13 cellular contexts compared by ENCODE assay signal in genomic region chr5:145661737-145662530, GRCh38.
DNase-seq lines count a peak whose midpoint lies in the region; ATAC-seq and TF ChIP-seq lines count a peak whose summit lies in the region.
"Had no signal": no experiment of that assay in that cellular context is flagged by ENCODE, and none has a peak within 500 bp of the region (broad histone marks: within the 10 kb centered on the region; RNA-seq: fewer than 3 reads in every experiment).

No MANE protein-coding gene starts in this region.

- H3K9me3 ChIP-seq in GM23248 (ENCODE audit: low read depth) = no peaks in the 10 kb centered on the region
- no peaks in the 10 kb centered on the region for H3K9me3 ChIP-seq in fibroblast of lung (ENCODE audit: control insufficient read depth, insufficient read depth, low read depth, low read length)
- no peaks in the 10 kb centered on the region for H3K9me3 ChIP-seq in osteoblast (ENCODE audit: low read depth, low read length)
- H3K9me3 ChIP-seq: BE2C had no signal

- H3K36me3 ChIP-seq in GM23248 (ENCODE audit: low read depth) (no peaks in the 10 kb centered on the region), fibroblast of lung (ENCODE audit: control insufficient read depth, insufficient read depth, low read length) (no peaks in the 10 kb centered on the region), osteoblast (ENCODE audit: insufficient read depth, low read length) (no peaks in the 10 kb centered on the region)
- H3K36me3 ChIP-seq: BE2C had no signal

- H3K27me3 ChIP-seq in GM23248 (replicated peaks; ENCODE audit: insufficient read depth) = no peaks in the 10 kb centered on the region
- H3K27me3 ChIP-seq in fibroblast of lung (ENCODE audit: control insufficient read depth, insufficient read depth, low read length) = no peaks in the 10 kb centered on the region
- no peaks in the 10 kb centered on the region for H3K27me3 ChIP-seq in osteoblast (ENCODE audit: insufficient read depth, low read length)
- H3K27me3 ChIP-seq: BE2C had no signal

- H2AFZ ChIP-seq in GM23248 = no peak overlapping the region
- H2AFZ ChIP-seq in fibroblast of lung (ENCODE audit: low read length) = no peak overlapping the region
- no peak overlapping the region for H2AFZ ChIP-seq in osteoblast (ENCODE audit: low read length)

- H3K27ac ChIP-seq in GM23248 = no peak overlapping the region
- H3K27ac ChIP-seq in fibroblast of lung (ENCODE audit: insufficient read depth, low read length) = no peak overlapping the region
- no peak overlapping the region for H3K27ac ChIP-seq in osteoblast (ENCODE audit: low read depth, low read length)
- H3K27ac ChIP-seq: C4-2B had no signal

- H3K4me2 ChIP-seq in GM23248 (ENCODE audit: unreplicated experiment) (peak overlapping the region; percentile 18), fibroblast of lung (ENCODE audit: extremely low read depth, insufficient read depth, low read length) (no peak overlapping the region), osteoblast (ENCODE audit: insufficient read depth, low read length) (no peak overlapping the region)

- H3K79me2 ChIP-seq in GM23248 (ENCODE audit: insufficient read depth) = no peaks in the 10 kb centered on the region
- no peaks in the 10 kb centered on the region for H3K79me2 ChIP-seq in fibroblast of lung (ENCODE audit: control insufficient read depth, insufficient read depth, low read length)
- H3K79me2 ChIP-seq in osteoblast (ENCODE audit: insufficient read depth, low read length) = no peaks in the 10 kb centered on the region

- no peak for TF ChIP-seq CTCF in fibroblast of lung (conservative IDR thresholded peaks at IDR 0.05 in 1 of 2, IDR thresholded peaks at IDR 0.05 in 1 of 2; ENCODE audit: low read depth in 1 of 2, low read length in 2 of 2)
- no peak for TF ChIP-seq CTCF in osteoblast (IDR thresholded peaks at IDR 0.05; ENCODE audit: extremely low read depth, low read depth, low read length)

- peaks cover 14% of the 10 kb centered on the region for H3K4me1 ChIP-seq in GM23248 (ENCODE audit: insufficient read depth)
- no peaks in the 10 kb centered on the region for H3K4me1 ChIP-seq in fibroblast of lung (ENCODE audit: control insufficient read depth, extremely low read depth, insufficient read depth, low read length)
- no peaks in the 10 kb centered on the region for H3K4me1 ChIP-seq in osteoblast (ENCODE audit: insufficient read depth, low read length)
- H3K4me1 ChIP-seq: BE2C had no signal

- H4K20me1 ChIP-seq in GM23248 (ENCODE audit: insufficient read depth) (no peaks in the 10 kb centered on the region), fibroblast of lung (ENCODE audit: control insufficient read depth, extremely low read depth, insufficient read depth, low read length) (no peaks in the 10 kb centered on the region), osteoblast (ENCODE audit: insufficient read depth, low read length) (no peaks in the 10 kb centered on the region)

- ATAC-seq in left colon = peak; percentile 71

- DNase-seq in GM23248 (peak; percentile 1), NCI-H446 treated with DMSO at 0.1 percent for 48 hours (lab: John Stamatoyannopoulos, UW) (peak; percentile 77), fibroblast of lung (ENCODE audit: low read depth in 2 of 2) (peak; percentile 8 to 39), left colon (no peak), NCI-H2081 (lab: John Stamatoyannopoulos, UW) (no peak), osteoblast (ENCODE audit: insufficient read length, low spot score, missing footprints) (no peak), NCI-H2196 treated with DMSO at 0.1 percent for 48 hours (lab: John Stamatoyannopoulos, UW; ENCODE audit: unreplicated experiment) (no peak)
- DNase-seq: BE2C; CD4-positive, alpha-beta memory T cell; DMS79; HCEC 1CT; HFFc6 had no signal

- intact Hi-C loops in left colon (cut with DNase I, micrococcal nuclease) = no loop called here

- no peaks in the 10 kb centered on the region for H3K9me2 ChIP-seq in GM23248 (ENCODE audit: insufficient read depth)

- H3K4me3 ChIP-seq in GM23248 = no peak overlapping the region
- H3K4me3 ChIP-seq in fibroblast of lung (replicated peaks in 1 of 4; ENCODE audit: control extremely low read depth in 1 of 4, insufficient read depth in 1 of 4, low read depth in 3 of 4, low read length in 4 of 4) = no peak overlapping the region
- no peak overlapping the region for H3K4me3 ChIP-seq in osteoblast (ENCODE audit: insufficient read depth, low read length)

- WGBS in GM23248 (ENCODE audit: low coverage in 1 of 2, low lambda C conversion rate in 2 of 2, missing lambda C conversion rate in 2 of 2), 2 experiments = 48 to 53% methylated on average over 3 of the region's 3 CpGs

- H3K9ac ChIP-seq in GM23248 (no peak overlapping the region), fibroblast of lung (ENCODE audit: insufficient read depth, low read length) (no peak overlapping the region)

- in situ Hi-C loops in GM23248 (cut with MboI) = no loop called here

- H3F3A ChIP-seq in GM23248 (ENCODE audit: insufficient read depth) = peaks cover 19% of the 10 kb centered on the region; the same call in 1 of the 2 replicates

Comparison
In these comparisons a context has a peak if more than half of its experiments do, and no peak if none do; other contexts are left out.
1. DNase-seq: peak in GM23248 (single experiment), NCI-H446 treated with DMSO at 0.1 percent for 48 hours (single experiment) and fibroblast of lung (2 of 2); none in left colon (0 of 2), NCI-H2081 (0 of 2), osteoblast (single experiment) and NCI-H2196 treated with DMSO at 0.1 percent for 48 hours (single experiment).